Comparison of ENCODE assay signal across 8 cellular contexts in the genomic region with DNA sequence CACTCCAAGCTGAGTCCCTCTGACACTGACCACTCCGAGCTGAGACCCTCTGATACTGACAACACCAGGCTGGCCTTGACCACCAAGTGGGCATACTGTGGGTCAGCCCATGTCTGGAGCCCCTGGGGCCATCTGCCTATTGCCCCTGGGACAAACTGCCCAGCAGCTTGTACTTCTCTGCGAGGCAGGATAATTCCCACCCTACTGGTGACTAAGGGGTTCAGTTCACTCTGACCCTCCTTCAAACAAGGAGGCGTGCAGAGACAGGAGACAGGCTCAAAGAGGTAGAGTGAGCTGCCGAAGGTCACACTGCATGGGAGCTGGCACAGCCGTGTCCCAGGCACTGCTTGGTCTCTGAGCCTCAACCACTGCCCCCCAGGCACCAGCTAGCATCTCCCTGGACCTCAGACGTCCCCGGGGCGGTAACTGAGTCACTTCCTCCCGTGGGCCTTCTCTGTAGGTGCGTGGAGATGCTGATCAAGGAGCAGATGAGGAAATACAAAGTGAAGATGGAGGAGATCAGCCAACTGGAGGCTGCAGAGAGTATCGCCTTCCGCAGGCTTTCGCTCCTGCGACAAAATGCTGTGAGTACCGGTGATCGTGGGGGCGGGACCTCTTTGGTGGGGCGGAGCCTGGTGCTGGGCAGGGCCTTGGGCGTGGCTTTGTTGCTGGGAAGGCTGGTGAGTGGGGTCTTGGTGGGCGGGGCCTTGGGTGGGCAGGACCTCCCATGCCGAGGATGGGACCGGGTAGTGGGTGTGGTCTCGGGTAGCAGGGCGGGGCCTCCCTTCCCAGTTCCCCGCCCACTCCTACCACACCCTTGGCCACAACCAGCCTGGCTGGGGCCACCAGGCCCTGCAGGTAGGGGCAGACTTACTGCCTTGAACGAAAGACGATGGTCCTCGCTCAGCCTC. TPM values are rescaled to one million over a fixed set of nuclear protein-coding genes. Genes with fewer than 3 reads are reported as not detected.
DNase-seq lines count a peak whose midpoint lies in the region; ATAC-seq and TF ChIP-seq lines count a peak whose summit lies in the region.

No MANE protein-coding gene starts in this region.

- H3K23ac ChIP-seq in trophoblast cell (ENCODE audit: low read length), result no peak overlapping the region

- DNase-seq in MCF 10A (ENCODE audit: unreplicated experiment), result peak; percentile 33
- no peak for DNase-seq in breast epithelium (ENCODE audit: low spot score in 2 of 2)
- peak; percentile 39 for DNase-seq in PC-3
- peak; percentile 32 for DNase-seq in astrocyte of the spinal cord (ENCODE audit: low read depth, low spot score)
- DNase-seq in trophoblast cell, result peak; percentile 48 to 54
- no peak for DNase-seq in HCEC 1CT
- DNase-seq in hippocampal formation (lab: John Stamatoyannopoulos, UW), result no peak
- DNase-seq in medulla oblongata (ENCODE audit: extremely low spot score), result no peak

- CTCF ChIA-PET in MCF 10A (lab: Yijun Ruan, JAX) (interaction anchor here (1.1 kb wide), 1 partner anchor 51 kb away, joined by 3 read pairs; no protein-coding TSS in a partner anchor), PC-3 (lab: Charles Lee) (no interaction called here)

- H3K27ac Mint-ChIP-seq in MCF 10A (ENCODE audit: low read depth, unreplicated experiment), result no peak overlapping the region

- H2BK120ac ChIP-seq in trophoblast cell (ENCODE audit: insufficient read depth, low read length, poor library complexity), result no peak overlapping the region

- peaks cover 7% of the 10 kb centered on the region for H3F3A ChIP-seq in PC-3 (ENCODE audit: low read length, unreplicated experiment)

- no peak overlapping the region for H3K14ac ChIP-seq in trophoblast cell (ENCODE audit: low read length)

- H3K36me3 Mint-ChIP-seq in MCF 10A (ENCODE audit: insufficient read depth, unreplicated experiment), result peaks cover 35% of the 10 kb centered on the region

- no peak overlapping the region for H4K8ac ChIP-seq in trophoblast cell (ENCODE audit: low read depth, low read length)

- no peaks in the 10 kb centered on the region for H3K36me3 ChIP-seq in breast epithelium
- peaks cover 15% of the 10 kb centered on the region for H3K36me3 ChIP-seq in PC-3 (ENCODE audit: low read depth, low read length)
- peaks cover 74 to 76% of the 10 kb centered on the region in 2 experiments for H3K36me3 ChIP-seq in trophoblast cell (ENCODE audit: control insufficient read depth in 1 of 2, insufficient read depth in 2 of 2, low read length in 2 of 2)

- H3K27ac ChIP-seq in breast epithelium, result no peak overlapping the region
- no peak overlapping the region for H3K27ac ChIP-seq in PC-3 (ENCODE audit: low read length)
- H3K27ac ChIP-seq in trophoblast cell (ENCODE audit: low read depth, low read length), result no peak overlapping the region

- H4K91ac ChIP-seq in trophoblast cell (ENCODE audit: low read depth, low read length), result no peak overlapping the region

- TF ChIP-seq CTCF in MCF 10A (IDR thresholded peaks at IDR 0.05; ENCODE audit: unreplicated experiment), result no peak
- TF ChIP-seq CTCF in breast epithelium (IDR thresholded peaks at IDR 0.05), result no peak
- no peak for TF ChIP-seq CTCF in PC-3 (conservative IDR thresholded peaks at IDR 0.05; ENCODE audit: low read depth, low read length)
- TF ChIP-seq CTCF in astrocyte of the spinal cord (IDR thresholded peaks at IDR 0.05; ENCODE audit: low read depth, low read length), result no peak

- peaks cover 4% of the 10 kb centered on the region for H3K4me1 Mint-ChIP-seq in MCF 10A (ENCODE audit: insufficient read depth, unreplicated experiment)

- no peak overlapping the region for H2BK12ac ChIP-seq in trophoblast cell (ENCODE audit: low read length)

- H4K20me1 ChIP-seq in PC-3 (ENCODE audit: low read length), result no peaks in the 10 kb centered on the region

- H3K9me3 ChIP-seq in breast epithelium (no peaks in the 10 kb centered on the region), PC-3 (ENCODE audit: low read length) (no peaks in the 10 kb centered on the region), trophoblast cell (ENCODE audit: insufficient read depth, low read depth, low read length) (peaks cover under 1% of the 10 kb centered on the region)

- H3K9me3 Mint-ChIP-seq in MCF 10A (ENCODE audit: unreplicated experiment), result no peaks in the 10 kb centered on the region

- H3K4ac ChIP-seq in trophoblast cell (ENCODE audit: low read depth, low read length), result no peak overlapping the region

- H4K12ac ChIP-seq in trophoblast cell (ENCODE audit: low read depth, low read length), result no peak overlapping the region

- no peak overlapping the region for H2BK5ac ChIP-seq in trophoblast cell (ENCODE audit: low read depth, low read length, poor library complexity)

- no peak overlapping the region for H2AK5ac ChIP-seq in trophoblast cell (ENCODE audit: low read length)

- peaks cover under 1% of the 10 kb centered on the region for H3K79me1 ChIP-seq in trophoblast cell (ENCODE audit: low read length)

- no CpG with 5 or more reads among the region's 28 CpGs for WGBS in trophoblast cell (ENCODE audit: extremely low coverage, insufficient coverage, insufficient read length)

- H2AFZ ChIP-seq in PC-3 (ENCODE audit: low read length) (no peak overlapping the region), trophoblast cell (ENCODE audit: insufficient read depth, low read length, poor library complexity) (no peak overlapping the region)

- no peak overlapping the region for H3K4me2 ChIP-seq in PC-3 (ENCODE audit: low read length)
- H3K4me2 ChIP-seq in trophoblast cell (ENCODE audit: low read length), result no peak overlapping the region

- no peaks in the 10 kb centered on the region for H3K27me3 Mint-ChIP-seq in MCF 10A (ENCODE audit: insufficient read depth, unreplicated experiment)

- H3K4me3 ChIP-seq in breast epithelium (no peak overlapping the region), PC-3 (ENCODE audit: low read length) (no peak overlapping the region), astrocyte of the spinal cord (ENCODE audit: low read depth, low read length) (no peak overlapping the region), trophoblast cell (ENCODE audit: low read depth, low read length) (peak overlapping the region; percentile 20)

- H3K79me2 ChIP-seq in PC-3 (ENCODE audit: low read length), result no peaks in the 10 kb centered on the region
- no peaks in the 10 kb centered on the region for H3K79me2 ChIP-seq in trophoblast cell (ENCODE audit: control insufficient read depth, insufficient read depth, low read length, poor library complexity)

- BruUV-seq in MCF 10A (replicated peaks; lab: Mats Ljungman, UMichigan), result no TSS peak
- no TSS peak for BruUV-seq in PC-3 (replicated peaks; lab: Mats Ljungman, UMichigan)

- POLR2A ChIA-PET in MCF 10A (lab: Yijun Ruan, JAX), result no interaction called here
- POLR2A ChIA-PET in PC-3 (lab: Charles Lee; ENCODE audit: unreplicated experiment), result no interaction called here

- H3K9ac ChIP-seq in PC-3 (ENCODE audit: low read length) (no peak overlapping the region), trophoblast cell (ENCODE audit: low read length) (no peak overlapping the region)

- intact Hi-C loops in MCF 10A (cut with micrococcal nuclease), result no loop called here
- intact Hi-C loops in breast epithelium (cut with DNase I; ENCODE audit: low total_unique reads), result no loop called here
- intact Hi-C loops in PC-3 (cut with micrococcal nuclease), result no loop called here

- TF ChIP-seq POLR2A in breast epithelium (IDR thresholded peaks at IDR 0.05), result no peak

- no peak overlapping the region for H3K4me3 Mint-ChIP-seq in MCF 10A (ENCODE audit: unreplicated experiment)

- H3K4me1 ChIP-seq in breast epithelium (no peaks in the 10 kb centered on the region), PC-3 (ENCODE audit: insufficient read depth, low read length) (peaks cover 7% of the 10 kb centered on the region), trophoblast cell (ENCODE audit: control insufficient read depth in 1 of 2, insufficient read depth in 2 of 2, low read length in 2 of 2) (peaks cover 1 to 2% of the 10 kb centered on the region in 2 experiments)

- no peak overlapping the region for H3K18ac ChIP-seq in trophoblast cell (ENCODE audit: low read length)

- H3K27me3 ChIP-seq in breast epithelium (no peaks in the 10 kb centered on the region), PC-3 (ENCODE audit: low read length) (no peaks in the 10 kb centered on the region), trophoblast cell (ENCODE audit: insufficient read depth, low read length) (no peaks in the 10 kb centered on the region)

- H3K9me2 ChIP-seq in PC-3 (replicated peaks; ENCODE audit: low read length), result no peaks in the 10 kb centered on the region

- in situ Hi-C loops in astrocyte of the spinal cord (cut with HindIII; ENCODE audit: low sequenced_read_pairs), result no loop called here

- peak; percentile 38; the same call in 1 of the 2 replicates for ATAC-seq in PC-3

RNA-seq across cellular contexts. Expression of gene USE1, which starts 5.8 kb away (rescaled TPM):
- total RNA-seq in MCF 10A (2022), result 29.9 and 47.9 TPM in 2 replicates
- 10 to 100 TPM; 15.5 to 29.0 (median 27.5) TPM for total RNA-seq in breast epithelium
- 32.5 and 41.5 TPM in 2 replicates for total RNA-seq in PC-3 (2014; rRNA removed)
- 10.3 and 10.4 TPM in 2 replicates for polyA plus RNA-seq in trophoblast cell (2013)

RNA-seq across cellular contexts. Expression of gene OCEL1, which starts 16.6 kb away (rescaled TPM):
- 13.7 and 14.3 TPM in 2 replicates for total RNA-seq in MCF 10A (2022)
- total RNA-seq in breast epithelium, result 10 to 100 TPM in 1 of 3 donors, 1 to 10 TPM in 2; 8.8 to 13.8 (median 9.4) TPM
- total RNA-seq in PC-3 (2014; rRNA removed), result 5.6 and 9.4 TPM in 2 replicates
- polyA plus RNA-seq in trophoblast cell (2013), result 41.5 and 44.6 TPM in 2 replicates

RNA-seq across cellular contexts. Expression of gene NR2F6, which starts 36.3 kb away (rescaled TPM):
- total RNA-seq in MCF 10A (2022) (32.8 and 36.3 TPM in 2 replicates), breast epithelium (10 to 100 TPM; 23.2 to 52.4 (median 34.7) TPM), PC-3 (2014; rRNA removed) (134 and 159 TPM in 2 replicates)
- polyA plus RNA-seq in trophoblast cell (2013), result 205 and 221 TPM in 2 replicates

RNA-seq across cellular contexts. Expression of gene USHBP1, which starts 55.2 kb away (rescaled TPM):
- total RNA-seq in MCF 10A (2022), result not detected in 2 replicates
- 1 to 10 TPM; 5.8 to 8.8 (median 7.0) TPM for total RNA-seq in breast epithelium
- not detected in 2 replicates for total RNA-seq in PC-3 (2014; rRNA removed)
- 1.4 and 2.2 TPM in 2 replicates for polyA plus RNA-seq in trophoblast cell (2013)

RNA-seq across cellular contexts. Expression of gene BABAM1, which starts 57.9 kb away (rescaled TPM):
- total RNA-seq in MCF 10A (2022) (96.1 and 104 TPM in 2 replicates), breast epithelium (10 to 100 TPM; 48.5 to 65.6 (median 54.1) TPM), PC-3 (2014; rRNA removed) (196 and 214 TPM in 2 replicates)
- 139 and 141 TPM in 2 replicates for polyA plus RNA-seq in trophoblast cell (2013)

Comparison
In these comparisons a context has a peak if more than half of its experiments do, and no peak if none do; other contexts are left out.
1. DNase-seq: peak in MCF 10A (single experiment), PC-3 (single experiment), astrocyte of the spinal cord (single experiment) and trophoblast cell (2 of 2); none in breast epithelium (0 of 2), HCEC 1CT (single experiment), hippocampal formation (0 of 2) and medulla oblongata (single experiment).